Comparison of ENCODE assay signal across 1 cellular context in genomic region chr20:60088236-60088635, GRCh38.
TF ChIP-seq lines count a peak whose summit lies in the region.

No MANE protein-coding gene starts in this region.

TF ChIP-seq in IMR-90, 13 proteins besides CTCF, POLR2A, EP300 and RAD21 (continued from another document):
- no peak for TF ChIP-seq USF2 (IDR thresholded peaks at IDR 0.05; ENCODE audit: low read depth, low read length)
